Comparison of ENCODE assay signal across 2 cellular contexts in genomic region chr18:9264797-9265196, GRCh38.
A peak's percentile ranks its signal among the peaks of the same experiment; 100 is the strongest.
TF ChIP-seq lines count a peak whose summit lies in the region.

No MANE protein-coding gene starts in this region.

TF ChIP-seq in H1, 55 proteins besides CTCF, POLR2A, EP300 and RAD21:
- peak; percentile 46; the same call in 1 of the 2 replicates for TF ChIP-seq YY1 (IDR thresholded peaks at IDR 0.05; ENCODE audit: low read depth, low read length)
- TF ChIP-seq E2F6 (IDR thresholded peaks at IDR 0.05): 0 out of 2 replicates have a peak, but pooled peaks have one; percentile 27
TF ChIP-seq in H1: peak in this region for 2; not testable (repeated sequence) for 53.

TF ChIP-seq in HepG2, 621 proteins besides CTCF, POLR2A, EP300 and RAD21:
- TF ChIP-seq ZBTB33 (CRISPR knock-in tag; IDR thresholded peaks at IDR 0.05): 0 out of 2 replicates have a peak, but pooled peaks have one; percentile 37
